ENCODE assay signal across 8 cellular contexts in the genomic region with DNA sequence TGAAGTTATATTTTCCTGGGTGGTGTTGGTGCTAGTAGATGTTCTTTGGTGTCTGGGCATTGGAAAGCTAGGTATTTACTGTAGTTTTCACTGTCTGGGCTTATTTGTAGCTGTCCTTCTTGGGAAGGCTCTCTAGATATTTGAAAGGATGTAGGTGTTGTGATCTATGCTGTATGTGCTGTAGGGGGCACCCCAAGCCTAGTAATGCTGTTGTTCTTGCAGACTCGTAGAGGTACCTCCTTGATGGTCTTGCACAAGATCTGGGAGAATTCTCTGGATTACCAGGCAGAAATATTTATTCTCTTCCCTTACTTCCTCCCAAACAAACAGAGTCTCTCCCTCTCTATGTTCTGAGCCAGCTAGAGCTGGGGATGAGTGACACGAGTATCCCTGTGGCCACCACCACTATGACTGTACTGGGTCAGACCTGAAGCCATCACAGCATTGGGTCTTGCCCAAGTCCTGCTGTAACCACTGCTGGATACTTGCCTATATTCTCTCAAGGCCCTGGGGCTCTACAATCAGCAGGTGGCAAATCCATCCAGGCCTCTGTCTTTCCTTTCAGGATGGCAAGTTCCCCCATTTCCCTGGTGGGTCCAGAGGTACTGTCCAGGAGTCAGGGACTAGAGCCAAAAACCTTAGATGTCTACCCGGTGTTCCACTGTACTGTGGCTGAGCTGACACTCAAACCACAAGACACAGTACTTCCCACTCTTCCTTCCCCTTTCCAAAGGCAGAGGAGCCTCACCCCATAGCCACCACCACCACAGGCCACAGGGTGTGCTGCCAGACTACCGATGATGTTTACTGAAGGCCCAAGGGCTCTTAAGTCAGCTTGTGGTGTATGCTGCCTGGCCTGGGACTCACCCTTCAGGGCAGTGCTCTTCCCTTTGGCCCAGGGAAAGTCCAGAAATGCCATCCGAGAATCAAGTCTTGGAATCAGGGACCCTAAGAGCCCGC.
DNase-seq lines count a peak whose midpoint lies in the region; ATAC-seq and TF ChIP-seq lines count a peak whose summit lies in the region.

No MANE protein-coding gene starts in this region.

- DNase-seq in AML-193 (lab: John Stamatoyannopoulos, UW) (peak; percentile 49 to 52), H9 (peak; percentile 77), SHP77 (lab: John Stamatoyannopoulos, UW) (peak; percentile 42 to 44), astrocyte of the spinal cord (ENCODE audit: low read depth, low spot score) (peak; percentile 80), lung (ENCODE audit: low spot score) (peak; percentile 32), testis (peak; percentile 77), germinal center (ENCODE audit: low spot score) (no peak)

- H2AK5ac ChIP-seq in H9 (ENCODE audit: insufficient read length, low read length): no peak overlapping the region

- no peaks in the 10 kb centered on the region for H3K9me3 ChIP-seq in H9 (ENCODE audit: control insufficient read depth, low read depth, low read length)
- no peaks in the 10 kb centered on the region for H3K9me3 ChIP-seq in lung (ENCODE audit: control insufficient read depth in 2 of 2, insufficient read depth in 1 of 2, low read length in 1 of 2)
- H3K9me3 ChIP-seq in testis: no peaks in the 10 kb centered on the region

- no peak overlapping the region for H2AFZ ChIP-seq in H9 (ENCODE audit: low read length)

- H3K27ac Mint-ChIP-seq in H9: peak overlapping the region in 1 of 3 experiments; percentile 7; a peak in 1 of 7 replicates

- no peaks in the 10 kb centered on the region for H3K79me2 ChIP-seq in H9 (ENCODE audit: insufficient read depth, low read length)

- intact Hi-C loops in testis (cut with DNase I; ENCODE audit: low total_unique reads): no loop called here

- H3K36me3 Mint-ChIP-seq in H9 (ENCODE audit: insufficient read depth in 1 of 3, low read depth in 3 of 3): peaks cover 0 to 15% (median 5%) of the 10 kb centered on the region in 3 experiments; a peak in 4 of 7 replicates

- no peak overlapping the region for H3K56ac ChIP-seq in H9 (ENCODE audit: insufficient read length, low read depth, low read length)

- H3K9me3 Mint-ChIP-seq in H9: peaks cover 4 to 12% of the 10 kb centered on the region in 2 experiments; a peak in 3 of 5 replicates

- no peak overlapping the region for H3K14ac ChIP-seq in H9 (ENCODE audit: insufficient read depth, low read length)

- H2BK15ac ChIP-seq in H9 (ENCODE audit: low read depth, low read length): no peak overlapping the region

- no peak overlapping the region for H3K4me3 ChIP-seq in astrocyte of the spinal cord (ENCODE audit: low read depth, low read length)
- no peak overlapping the region for H3K4me3 ChIP-seq in lung
- H3K4me3 ChIP-seq in testis: no peak overlapping the region

- H4K5ac ChIP-seq in H9 (ENCODE audit: insufficient read length, low read depth, low read length): no peak overlapping the region

- H2BK5ac ChIP-seq in H9 (ENCODE audit: insufficient read length, low read length): no peak overlapping the region

- H3K4me3 Mint-ChIP-seq in H9: no peak overlapping the region

- no peaks in the 10 kb centered on the region for H3K4me1 ChIP-seq in H9 (ENCODE audit: insufficient read depth, low read length)
- H3K4me1 ChIP-seq in lung (ENCODE audit: control insufficient read depth in 2 of 2, insufficient read depth in 2 of 2, low read length in 2 of 2): peaks cover 0 to 4% of the 10 kb centered on the region in 2 donors
- no peaks in the 10 kb centered on the region for H3K4me1 ChIP-seq in testis

- H3K4me1 Mint-ChIP-seq in H9: no peaks in the 10 kb centered on the region

- no peak overlapping the region for H3T11ph ChIP-seq in H9 (ENCODE audit: low read length)

- WGBS in H9 (ENCODE audit: extremely low coverage, insufficient read length, low lambda C conversion rate): no CpG with 5 or more reads among the region's 6 CpGs
- 41 to 51% methylated on average over 6 of the region's 6 CpGs for WGBS in lung, 2 donors
- WGBS in testis, 2 donors: 76 to 78% methylated on average over 6 of the region's 6 CpGs

- no peaks in the 10 kb centered on the region for H4K20me1 ChIP-seq in H9 (ENCODE audit: control insufficient read depth, insufficient read depth, insufficient read length)

- H3K18ac ChIP-seq in H9 (ENCODE audit: insufficient read length, low read depth, low read length): no peak overlapping the region

- H3K27me3 Mint-ChIP-seq in H9 (ENCODE audit: low read depth): no peaks in the 10 kb centered on the region

- no peak overlapping the region for H3K23ac ChIP-seq in H9 (ENCODE audit: insufficient read length, low read depth, low read length)

- no peak overlapping the region for H3K27ac ChIP-seq in H9 (ENCODE audit: insufficient read length, low read depth, low read length)
- no peak overlapping the region for H3K27ac ChIP-seq in lung (ENCODE audit: low read depth in 1 of 2, low read length in 1 of 2)
- no peak overlapping the region for H3K27ac ChIP-seq in testis

- no peak overlapping the region for H4K8ac ChIP-seq in H9 (replicated peaks; ENCODE audit: insufficient read length, low read depth, low read length)

- H3K27me3 ChIP-seq in H9 (ENCODE audit: insufficient read depth, low read length) (no peaks in the 10 kb centered on the region), lung (ENCODE audit: control insufficient read depth, insufficient read depth) (no peaks in the 10 kb centered on the region), testis (no peaks in the 10 kb centered on the region)

- no peak overlapping the region for H3K4me2 ChIP-seq in H9 (ENCODE audit: insufficient read depth, insufficient read length, low read length)

- no peaks in the 10 kb centered on the region for H3K23me2 ChIP-seq in H9 (ENCODE audit: insufficient read length, low read depth, low read length, poor library complexity, severe bottlenecking)

- H3K36me3 ChIP-seq in lung (ENCODE audit: control insufficient read depth in 2 of 2, insufficient read depth in 2 of 2, low read length in 2 of 2) (no peaks in the 10 kb centered on the region), testis (ENCODE audit: low read depth, missing control alignments) (no peaks in the 10 kb centered on the region)

- H2BK120ac ChIP-seq in H9 (ENCODE audit: low read depth, low read length, poor library complexity, severe bottlenecking): no peak overlapping the region

- ATAC-seq in lung (ENCODE audit: insufficient read depth, low FRiP score) (peak; percentile 60), GM21737 (IDR thresholded peaks at IDR 0.05; ENCODE audit: unreplicated experiment) (no peak)

- H3K9ac ChIP-seq in H9 (ENCODE audit: extremely low read depth, insufficient read length, low read length): no peak overlapping the region

- no peaks in the 10 kb centered on the region for H3K79me1 ChIP-seq in H9 (ENCODE audit: insufficient read depth, low read depth, low read length, poor library complexity, severe bottlenecking)

- no peak for TF ChIP-seq POLR2A in testis (IDR thresholded peaks at IDR 0.05)

- TF ChIP-seq CTCF in H9 (conservative IDR thresholded peaks at IDR 0.05) (peak; percentile 83), astrocyte of the spinal cord (IDR thresholded peaks at IDR 0.05; ENCODE audit: low read depth, low read length) (peak; percentile 55), lung (IDR thresholded peaks at IDR 0.05; ENCODE audit: control extremely low read depth, extremely low read depth) (no peak), testis (IDR thresholded peaks at IDR 0.05) (peak in 1 of 3 experiments; percentile 25)

- H3K4ac ChIP-seq in H9 (ENCODE audit: low read depth, low read length): no peak overlapping the region

- H2BK20ac ChIP-seq in H9 (ENCODE audit: low read depth, low read length, poor library complexity, severe bottlenecking): no peak overlapping the region

- no peak overlapping the region for H4K91ac ChIP-seq in H9 (ENCODE audit: insufficient read length, low read depth, low read length)

- no peak overlapping the region for H2BK12ac ChIP-seq in H9 (ENCODE audit: insufficient read length, low read depth, low read length)

- in situ Hi-C loops in astrocyte of the spinal cord (cut with HindIII; ENCODE audit: low sequenced_read_pairs): no loop called here
